Comparison of ENCODE assay signal across 1 cellular context in genomic region chr2:161321944-161322343, GRCh38.
TF ChIP-seq lines count a peak whose summit lies in the region.

No MANE protein-coding gene starts in this region.

TF ChIP-seq in K562, 482 proteins besides CTCF, POLR2A, EP300 and RAD21:
- TF ChIP-seq MBD2 (IDR thresholded peaks at IDR 0.05; ENCODE audit: borderline replicate concordance, low read depth): no peak
- no peak for TF ChIP-seq CUX1 (CRISPR knock-in tag; IDR thresholded peaks at IDR 0.05)
- TF ChIP-seq EGR1 (conservative IDR thresholded peaks at IDR 0.05): no peak
- TF ChIP-seq, protein P1, sequence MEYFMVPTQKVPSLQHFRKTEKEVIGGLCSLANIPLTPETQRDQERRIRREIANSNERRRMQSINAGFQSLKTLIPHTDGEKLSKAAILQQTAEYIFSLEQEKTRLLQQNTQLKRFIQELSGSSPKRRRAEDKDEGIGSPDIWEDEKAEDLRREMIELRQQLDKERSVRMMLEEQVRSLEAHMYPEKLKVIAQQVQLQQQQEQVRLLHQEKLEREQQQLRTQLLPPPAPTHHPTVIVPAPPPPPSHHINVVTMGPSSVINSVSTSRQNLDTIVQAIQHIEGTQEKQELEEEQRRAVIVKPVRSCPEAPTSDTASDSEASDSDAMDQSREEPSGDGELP (CRISPR knock-in tag; IDR thresholded peaks at IDR 0.05; ENCODE audit: borderline replicate concordance): no peak
- no peak for TF ChIP-seq PHF20 (IDR thresholded peaks at IDR 0.05; ENCODE audit: partially characterized antibody)
- TF ChIP-seq SMARCB1 (IDR thresholded peaks at IDR 0.05; ENCODE audit: insufficient read length, low read depth): no peak
- TF ChIP-seq, protein P2, sequence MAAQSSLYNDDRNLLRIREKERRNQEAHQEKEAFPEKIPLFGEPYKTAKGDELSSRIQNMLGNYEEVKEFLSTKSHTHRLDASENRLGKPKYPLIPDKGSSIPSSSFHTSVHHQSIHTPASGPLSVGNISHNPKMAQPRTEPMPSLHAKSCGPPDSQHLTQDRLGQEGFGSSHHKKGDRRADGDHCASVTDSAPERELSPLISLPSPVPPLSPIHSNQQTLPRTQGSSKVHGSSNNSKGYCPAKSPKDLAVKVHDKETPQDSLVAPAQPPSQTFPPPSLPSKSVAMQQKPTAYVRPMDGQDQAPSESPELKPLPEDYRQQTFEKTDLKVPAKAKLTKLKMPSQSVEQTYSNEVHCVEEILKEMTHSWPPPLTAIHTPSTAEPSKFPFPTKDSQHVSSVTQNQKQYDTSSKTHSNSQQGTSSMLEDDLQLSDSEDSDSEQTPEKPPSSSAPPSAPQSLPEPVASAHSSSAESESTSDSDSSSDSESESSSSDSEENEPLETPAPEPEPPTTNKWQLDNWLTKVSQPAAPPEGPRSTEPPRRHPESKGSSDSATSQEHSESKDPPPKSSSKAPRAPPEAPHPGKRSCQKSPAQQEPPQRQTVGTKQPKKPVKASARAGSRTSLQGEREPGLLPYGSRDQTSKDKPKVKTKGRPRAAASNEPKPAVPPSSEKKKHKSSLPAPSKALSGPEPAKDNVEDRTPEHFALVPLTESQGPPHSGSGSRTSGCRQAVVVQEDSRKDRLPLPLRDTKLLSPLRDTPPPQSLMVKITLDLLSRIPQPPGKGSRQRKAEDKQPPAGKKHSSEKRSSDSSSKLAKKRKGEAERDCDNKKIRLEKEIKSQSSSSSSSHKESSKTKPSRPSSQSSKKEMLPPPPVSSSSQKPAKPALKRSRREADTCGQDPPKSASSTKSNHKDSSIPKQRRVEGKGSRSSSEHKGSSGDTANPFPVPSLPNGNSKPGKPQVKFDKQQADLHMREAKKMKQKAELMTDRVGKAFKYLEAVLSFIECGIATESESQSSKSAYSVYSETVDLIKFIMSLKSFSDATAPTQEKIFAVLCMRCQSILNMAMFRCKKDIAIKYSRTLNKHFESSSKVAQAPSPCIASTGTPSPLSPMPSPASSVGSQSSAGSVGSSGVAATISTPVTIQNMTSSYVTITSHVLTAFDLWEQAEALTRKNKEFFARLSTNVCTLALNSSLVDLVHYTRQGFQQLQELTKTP (IDR thresholded peaks at IDR 0.05; ENCODE audit: low read depth in 1 of 2, partially characterized antibody in 2 of 2): no peak
- TF ChIP-seq L3MBTL2 (IDR thresholded peaks at IDR 0.05): no peak
- no peak for TF ChIP-seq KLF10 (CRISPR knock-in tag; IDR thresholded peaks at IDR 0.05)
- TF ChIP-seq, protein P3, sequence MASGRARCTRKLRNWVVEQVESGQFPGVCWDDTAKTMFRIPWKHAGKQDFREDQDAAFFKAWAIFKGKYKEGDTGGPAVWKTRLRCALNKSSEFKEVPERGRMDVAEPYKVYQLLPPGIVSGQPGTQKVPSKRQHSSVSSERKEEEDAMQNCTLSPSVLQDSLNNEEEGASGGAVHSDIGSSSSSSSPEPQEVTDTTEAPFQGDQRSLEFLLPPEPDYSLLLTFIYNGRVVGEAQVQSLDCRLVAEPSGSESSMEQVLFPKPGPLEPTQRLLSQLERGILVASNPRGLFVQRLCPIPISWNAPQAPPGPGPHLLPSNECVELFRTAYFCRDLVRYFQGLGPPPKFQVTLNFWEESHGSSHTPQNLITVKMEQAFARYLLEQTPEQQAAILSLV (tag; IDR thresholded peaks at IDR 0.05): peak; percentile 55; the same call in 1 of the 2 replicates
- TF ChIP-seq XRCC5 (IDR thresholded peaks at IDR 0.05; ENCODE audit: low read depth, low read length): no peak
- TF ChIP-seq CBX1 (IDR thresholded peaks at IDR 0.05; ENCODE audit: low read depth): no peak
- 0 out of 2 replicates have a peak, but pooled peaks have one; percentile 37 for TF ChIP-seq CEBPG (CRISPR knock-in tag; IDR thresholded peaks at IDR 0.05)
- peak; percentile 59 to 94 for TF ChIP-seq CEBPG (tag; conservative IDR thresholded peaks at IDR 0.05 in 1 of 2, IDR thresholded peaks at IDR 0.05 in 1 of 2)
- TF ChIP-seq GATAD2B (IDR thresholded peaks at IDR 0.05; ENCODE audit: borderline replicate concordance): no peak
- TF ChIP-seq CEBPB (tag; IDR thresholded peaks at IDR 0.05): peak; percentile 92
- TF ChIP-seq WHSC1 (IDR thresholded peaks at IDR 0.05; ENCODE audit: low read length): no peak
- no peak for TF ChIP-seq RBM25 (IDR thresholded peaks at IDR 0.05; ENCODE audit: low read depth, low read length, severe bottlenecking)
- no peak for TF ChIP-seq RBM39 (optimal IDR thresholded peaks at IDR 0.05; ENCODE audit: low read depth, low read length)
- TF ChIP-seq MBD1 (CRISPR knock-in tag; IDR thresholded peaks at IDR 0.05): no peak
